8 cellular contexts compared by ENCODE assay signal in genomic region chr15:90657520-90658172, GRCh38. TPM values are rescaled to one million over a fixed set of nuclear protein-coding genes. Genes with fewer than 3 reads are reported as not detected.
DNase-seq lines count a peak whose midpoint lies in the region; ATAC-seq, FAIRE-seq and TF ChIP-seq lines count a peak whose summit lies in the region.
"Not testable (repeated sequence)": the region's sequence is repeated elsewhere in the genome, so short reads cannot be mapped to it uniquely, and the experiment has no call there.

No MANE protein-coding gene starts in this region.

- H4K20me1 ChIP-seq in OCI-LY3 (ENCODE audit: insufficient read depth, low read length), result not testable (repeated sequence)

- ATAC-seq in GM21717 (IDR thresholded peaks at IDR 0.05; ENCODE audit: unreplicated experiment) (peak; percentile 36), HG03565 (IDR thresholded peaks at IDR 0.05; ENCODE audit: unreplicated experiment) (peak; percentile 29)
- peak; percentile 32 to 49 for ATAC-seq in stimulated activated naive B cell treated with anti-CD40 and anti-IgM and Interleukin-4, amounts not matched to agents 10 μg/mL and 1 μg/mL and 100 μg/mL, for 72 hours (replicated peaks)

- H3K27ac ChIP-seq in OCI-LY3 (ENCODE audit: low read length), result not testable (repeated sequence)
- H3K27ac ChIP-seq in skeletal muscle tissue (ENCODE audit: low read depth, low read length), result peak overlapping the region; percentile 38

- H3K27me3 ChIP-seq in OCI-LY3 (ENCODE audit: low read depth, low read length), result peaks cover 50% of the 10 kb centered on the region
- not testable (repeated sequence) for H3K27me3 ChIP-seq in skeletal muscle tissue (ENCODE audit: control insufficient read depth in 3 of 3, insufficient read depth in 3 of 3, low read length in 3 of 3)

- H3K36me3 Mint-ChIP-seq in activated naive CD4-positive, alpha-beta T cell treated with anti-CD3 and anti-CD28 coated beads, Interleukin-2, amount 10 ng/mL, durations not matched to agents 7 days and 5 days, result peaks cover 17% of the 10 kb centered on the region
- H3K36me3 Mint-ChIP-seq in stimulated activated naive B cell treated with anti-CD40 and anti-IgM and Interleukin-4, amounts not matched to agents 10 μg/mL and 1 μg/mL and 100 μg/mL, for 72 hours, result not testable (repeated sequence)

- not testable (repeated sequence) for DNase-seq in GM12891 (ENCODE audit: insufficient read length, low spot score); stimulated activated naive B cell treated with anti-CD40 and anti-IgM and Interleukin-4, amounts not matched to agents 10 μg/mL and 1 μg/mL and 100 μg/mL, for 72 hours
- DNase-seq in activated CD4-positive, alpha-beta T cell treated with anti-CD3 and anti-CD28 coated beads, Interleukin-2, amount 50 U/mL, for 4 hours, result peak; percentile 48 to 53
- peak; percentile 90 for DNase-seq in activated naive CD4-positive, alpha-beta T cell treated with anti-CD3 and anti-CD28 coated beads, Interleukin-2, amount 10 ng/mL, durations not matched to agents 7 days and 5 days

- peak overlapping the region; percentile 47 for H3K4me3 ChIP-seq in OCI-LY3 (ENCODE audit: low read length)
- not testable (repeated sequence) for H3K4me3 ChIP-seq in skeletal muscle tissue (ENCODE audit: low read length in 3 of 3)

- 0 out of 2 replicates have a peak, but pooled peaks have one; percentile 8 for TF ChIP-seq POLR2A in GM12891 (IDR thresholded peaks at IDR 0.05; ENCODE audit: low read depth, low read length)

- not testable (repeated sequence) for H2AFZ ChIP-seq in OCI-LY3 (ENCODE audit: low read depth, low read length)

- CTCF ChIA-PET in activated naive CD4-positive, alpha-beta T cell treated with anti-CD3 and anti-CD28 coated beads, Interleukin-2, amount 10 ng/mL, durations not matched to agents 7 days and 5 days (lab: Charles Lee), result interaction anchor here (1.1 to 1.5 kb wide), 2 partner anchors 10 to 218 kb away, joined by 3 to 4 read pairs; no protein-coding TSS in a partner anchor

- peak overlapping the region; percentile 75 for H3K4me2 ChIP-seq in OCI-LY3 (ENCODE audit: low read length)

- peaks cover 43% of the 10 kb centered on the region for H3K4me1 ChIP-seq in OCI-LY3 (ENCODE audit: low read length)
- H3K4me1 ChIP-seq in skeletal muscle tissue (ENCODE audit: control insufficient read depth in 3 of 3, insufficient read depth in 3 of 3, low read length in 3 of 3), result peaks cover 18 to 33% (median 33%) of the 10 kb centered on the region in 3 donors

- peak overlapping the region; percentile 77 for H3K27ac Mint-ChIP-seq in activated naive CD4-positive, alpha-beta T cell treated with anti-CD3 and anti-CD28 coated beads, Interleukin-2, amount 10 ng/mL, durations not matched to agents 7 days and 5 days
- H3K27ac Mint-ChIP-seq in stimulated activated naive B cell treated with anti-CD40 and anti-IgM and Interleukin-4, amounts not matched to agents 10 μg/mL and 1 μg/mL and 100 μg/mL, for 72 hours, result not testable (repeated sequence)

- H3K4me3 Mint-ChIP-seq in activated naive CD4-positive, alpha-beta T cell treated with anti-CD3 and anti-CD28 coated beads, Interleukin-2, amount 10 ng/mL, durations not matched to agents 7 days and 5 days, result peak overlapping the region; percentile 60
- H3K4me3 Mint-ChIP-seq in stimulated activated naive B cell treated with anti-CD40 and anti-IgM and Interleukin-4, amounts not matched to agents 10 μg/mL and 1 μg/mL and 100 μg/mL, for 72 hours, result peak overlapping the region; percentile 36 to 44

- peaks cover 84% of the 10 kb centered on the region for H3K4me1 Mint-ChIP-seq in activated naive CD4-positive, alpha-beta T cell treated with anti-CD3 and anti-CD28 coated beads, Interleukin-2, amount 10 ng/mL, durations not matched to agents 7 days and 5 days
- peaks cover 50 to 72% of the 10 kb centered on the region in 2 donors for H3K4me1 Mint-ChIP-seq in stimulated activated naive B cell treated with anti-CD40 and anti-IgM and Interleukin-4, amounts not matched to agents 10 μg/mL and 1 μg/mL and 100 μg/mL, for 72 hours

- H3K27me3 Mint-ChIP-seq in activated naive CD4-positive, alpha-beta T cell treated with anti-CD3 and anti-CD28 coated beads, Interleukin-2, amount 10 ng/mL, durations not matched to agents 7 days and 5 days, result peaks cover 48% of the 10 kb centered on the region
- peaks cover 14 to 28% of the 10 kb centered on the region in 2 donors for H3K27me3 Mint-ChIP-seq in stimulated activated naive B cell treated with anti-CD40 and anti-IgM and Interleukin-4, amounts not matched to agents 10 μg/mL and 1 μg/mL and 100 μg/mL, for 72 hours

- H3K36me3 ChIP-seq in OCI-LY3 (replicated peaks; ENCODE audit: low read depth, low read length); skeletal muscle tissue (ENCODE audit: control insufficient read depth in 3 of 3, insufficient read depth in 3 of 3, low read length in 3 of 3): not testable (repeated sequence)

- H3K9ac ChIP-seq in OCI-LY3 (ENCODE audit: low read length), result not testable (repeated sequence)
- peak overlapping the region in 1 of 3 donors; percentile 40 for H3K9ac ChIP-seq in skeletal muscle tissue (ENCODE audit: low read depth in 1 of 3, low read length in 3 of 3)

- peak; percentile 86 for FAIRE-seq in GM12891 (lab: Jason Lieb, UNC)

- H3K79me2 ChIP-seq in OCI-LY3 (ENCODE audit: low read length), result not testable (repeated sequence)

- TF ChIP-seq CTCF in OCI-LY3 (IDR thresholded peaks at IDR 0.05; ENCODE audit: low read depth, low read length), result not testable (repeated sequence)

- H3K9me3 Mint-ChIP-seq in activated naive CD4-positive, alpha-beta T cell treated with anti-CD3 and anti-CD28 coated beads, Interleukin-2, amount 10 ng/mL, durations not matched to agents 7 days and 5 days; stimulated activated naive B cell treated with anti-CD40 and anti-IgM and Interleukin-4, amounts not matched to agents 10 μg/mL and 1 μg/mL and 100 μg/mL, for 72 hours: not testable (repeated sequence)

- not testable (repeated sequence) for H3K9me3 ChIP-seq in OCI-LY3 (ENCODE audit: insufficient read depth, low read length); skeletal muscle tissue (ENCODE audit: control insufficient read depth in 3 of 3, low read length in 3 of 3)

TF ChIP-seq in GM12891, 5 proteins besides CTCF, POLR2A, EP300 and RAD21:
- TF ChIP-seq POU2F2 (IDR thresholded peaks at IDR 0.05; ENCODE audit: low read depth, low read length), result peak; percentile 32; the same call in 1 of the 2 replicates

RNA-seq across cellular contexts. Expression of gene BLM, which starts 59.5 kb away (rescaled TPM):
- polyA plus RNA-seq in GM12891 (2012; ENCODE audit: low read depth, missing spikeins), result 12.6 TPM
- total RNA-seq in skeletal muscle tissue, result 2.1 TPM
